ENCODE assay signal across 21 cellular contexts in the genomic region with DNA sequence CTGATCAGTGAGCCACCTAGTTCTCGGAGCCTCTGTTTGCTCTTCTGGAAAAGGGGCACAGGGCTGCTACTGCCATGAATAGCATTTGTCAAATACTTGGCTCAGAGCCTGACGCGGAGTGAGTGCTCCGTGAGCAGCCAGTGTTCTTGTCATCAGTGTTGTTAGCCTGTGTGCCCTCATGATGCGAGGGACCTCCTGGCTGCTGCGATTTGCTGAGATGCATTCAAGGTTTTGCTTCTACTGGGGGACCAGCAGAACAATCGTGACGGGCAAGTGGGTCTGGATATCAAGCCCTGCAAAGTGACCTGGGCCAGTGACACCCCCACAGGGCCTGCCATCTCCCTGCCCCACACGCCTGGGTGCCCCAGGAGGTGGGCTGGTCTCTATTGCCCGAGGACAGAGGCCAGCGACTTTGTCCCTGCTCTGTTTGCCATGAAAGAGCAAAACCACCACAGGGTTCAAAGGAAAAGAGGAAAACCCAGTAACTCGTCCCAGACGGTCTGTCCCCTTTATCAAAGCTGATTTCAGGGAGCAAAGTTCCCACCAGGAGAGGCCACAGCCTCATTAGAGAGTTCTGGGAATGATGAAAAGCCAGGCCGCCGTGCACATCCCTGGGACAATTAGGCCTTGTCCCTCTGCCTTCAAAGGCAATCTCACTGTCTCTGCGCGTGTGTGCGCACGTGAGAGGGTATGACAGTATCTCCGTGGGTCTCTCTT.
"Had no signal": no experiment of that assay in that cellular context is flagged by ENCODE, and none has a peak within 500 bp of the region (broad histone marks: within the 10 kb centered on the region; RNA-seq: fewer than 3 reads in every experiment).

No MANE protein-coding gene starts in this region.

- H3K36me3 ChIP-seq: cardiac muscle cell, stomach, upper lobe of left lung had no signal

- H3K9me3 ChIP-seq: stomach, upper lobe of left lung had no signal

- DNase-seq: activated B cell treated with CpG ODN at 0.5 μM for 24 hours; activated CD4-positive, alpha-beta memory T cell treated with anti-CD3 and anti-CD28 coated beads, Interleukin-2, amount 10 ng/mL, durations not matched to agents 7 days and 5 days; activated CD4-positive, alpha-beta T cell treated with anti-CD3 and anti-CD28 coated beads for 4 hours; activated CD8-positive, alpha-beta memory T cell treated with anti-CD3 and anti-CD28 coated beads, Interleukin-2, amount 10 ng/mL, durations not matched to agents 7 days and 5 days; activated naive CD4-positive, alpha-beta T cell; activated naive CD8-positive, alpha-beta T cell treated with anti-CD3 and anti-CD28 coated beads for 36 hours; activated T-cell treated with anti-CD3 and anti-CD28 coated beads, Interleukin-2, amount 50 U/mL, for 1 hour; amniotic stem cell; hippocampal formation; natural killer cell; nucleus accumbens; stimulated activated CD4-positive, alpha-beta T cell treated with anti-CD3 and anti-CD28 coated beads, Interleukin-15, amount 100 ng/mL, for 24 hours; stimulated activated CD4-positive, alpha-beta T cell treated with anti-CD3 and anti-CD28 coated beads, Interleukin-2, amount 100 ng/mL, for 48 hours; stomach; T-helper 1 cell; T-helper 9 cell; upper lobe of left lung had no signal

- H3K27me3 ChIP-seq: cardiac muscle cell, upper lobe of left lung had no signal

- H3K27ac ChIP-seq: cardiac muscle cell, dorsolateral prefrontal cortex, epithelial cell of prostate, stomach, upper lobe of left lung had no signal

- ATAC-seq: activated CD8-positive, alpha-beta memory T cell treated with anti-CD3 and anti-CD28 coated beads, Interleukin-2, amount 10 ng/mL, durations not matched to agents 7 days and 5 days; activated T-helper 17 cell treated with anti-CD3 and anti-CD28 coated beads, Interleukin-2, amount 50 U/mL, for 72 hours; natural killer cell had no signal

- H3K4me3 ChIP-seq: cardiac muscle cell, dorsolateral prefrontal cortex, stomach, upper lobe of left lung had no signal
